ENCODE assay signal across 8 cellular contexts in the genomic region with DNA sequence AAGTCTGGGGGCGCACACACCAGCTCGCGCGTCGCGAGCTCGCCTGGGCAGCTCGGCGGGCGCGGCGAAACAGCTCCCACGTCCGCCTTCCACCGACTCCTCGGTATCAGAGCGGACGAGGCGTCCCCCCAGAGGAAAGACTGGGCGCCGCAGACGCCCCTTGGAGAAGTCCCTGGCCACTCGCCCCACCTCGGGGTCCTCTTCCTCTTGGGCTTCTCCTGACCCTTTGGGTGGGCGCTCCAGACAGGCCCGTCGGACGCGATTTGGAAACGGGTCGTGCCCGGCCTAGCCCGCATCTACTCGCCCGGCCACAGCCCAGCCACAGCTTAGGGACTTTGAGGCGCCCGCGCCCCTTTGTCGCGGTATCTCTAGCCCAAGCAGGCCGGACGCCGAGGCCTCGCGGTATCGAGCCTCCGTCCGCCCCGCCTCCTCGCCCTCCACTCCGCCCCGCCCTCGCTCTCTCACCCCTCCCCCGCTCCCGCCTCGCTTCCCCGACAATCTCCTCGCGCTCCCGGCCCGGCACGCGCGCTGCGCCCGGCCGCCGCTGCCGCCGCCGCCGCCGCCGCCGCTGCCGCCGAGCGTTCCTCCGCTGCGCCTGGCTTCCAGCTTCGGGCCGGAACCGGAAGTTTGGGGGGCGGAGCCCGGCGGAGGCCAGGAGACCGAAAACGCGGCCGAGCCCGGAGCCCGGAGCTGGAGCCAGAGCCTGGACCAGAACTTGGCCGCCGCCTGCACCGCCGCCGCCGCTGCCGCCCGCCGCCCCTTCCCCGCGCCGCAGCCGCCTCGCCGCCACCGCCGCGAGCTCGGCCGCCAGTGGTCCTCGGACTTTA. TPM values are rescaled to one million over a fixed set of nuclear protein-coding genes. Genes with fewer than 3 reads are reported as not detected.
DNase-seq lines count a peak whose midpoint lies in the region; ATAC-seq and TF ChIP-seq lines count a peak whose summit lies in the region.

No MANE protein-coding gene starts in this region.

- peaks cover 42% of the 10 kb centered on the region for H3K4me1 ChIP-seq in suprapubic skin

- no peak for TF ChIP-seq EP300 in suprapubic skin (IDR thresholded peaks at IDR 0.05)

- H3K9me3 ChIP-seq in suprapubic skin: no peaks in the 10 kb centered on the region

- peak in 1 of 2 donors; percentile 59 for TF ChIP-seq POLR2A in suprapubic skin (IDR thresholded peaks at IDR 0.05)

- DNase-seq in GM06990 (ENCODE audit: extremely low read depth, insufficient read length) (peak; percentile 88), HFF-Myc (ENCODE audit: extremely low read depth, low read depth) (peak; percentile 47), MV-4-11 (lab: John Stamatoyannopoulos, UW) (peak; percentile 63), SKM-1 (lab: John Stamatoyannopoulos, UW; ENCODE audit: unreplicated experiment) (peak; percentile 68), glutamatergic neuron (peak; percentile 98), omental fat pad (ENCODE audit: low spot score) (peak; percentile 69), suprapubic skin (ENCODE audit: low spot score in 2 of 2) (peak; percentile 95 to 96)

- H3K36me3 ChIP-seq in GM06990 (ENCODE audit: control insufficient read depth, insufficient read depth, low read length) (no peaks in the 10 kb centered on the region), suprapubic skin (no peaks in the 10 kb centered on the region)

- H3K27ac ChIP-seq in suprapubic skin: peak overlapping the region; percentile 99

- H3K9me3 Mint-ChIP-seq in activated naive CD8-positive, alpha-beta T cell (ENCODE audit: low read depth): no peaks in the 10 kb centered on the region
- peaks cover 13% of the 10 kb centered on the region for H3K9me3 Mint-ChIP-seq in glutamatergic neuron (ENCODE audit: unreplicated experiment)

- under 1% methylated on average over 49 of the region's 113 CpGs for WGBS in suprapubic skin

- peaks cover 8% of the 10 kb centered on the region for H3K36me3 Mint-ChIP-seq in activated naive CD8-positive, alpha-beta T cell
- no peaks in the 10 kb centered on the region for H3K36me3 Mint-ChIP-seq in glutamatergic neuron (ENCODE audit: unreplicated experiment)

- H3K4me3 ChIP-seq in GM06990 (replicated peaks; ENCODE audit: low read depth, low read length) (peak overlapping the region; percentile 68), HFF-Myc (replicated peaks; ENCODE audit: low read depth, low read length) (peak overlapping the region; percentile 70), suprapubic skin (peak overlapping the region; percentile 89)

- H3K4me3 Mint-ChIP-seq in activated naive CD8-positive, alpha-beta T cell: peak overlapping the region; percentile 88
- H3K4me3 Mint-ChIP-seq in glutamatergic neuron (ENCODE audit: unreplicated experiment): peak overlapping the region; percentile 83

- H3K27me3 ChIP-seq in GM06990 (replicated peaks; ENCODE audit: control insufficient read depth, insufficient read depth, low read length) (no peaks in the 10 kb centered on the region; the same call in 1 of the 2 replicates), suprapubic skin (no peaks in the 10 kb centered on the region)

- H3K4me1 Mint-ChIP-seq in activated naive CD8-positive, alpha-beta T cell (ENCODE audit: low read depth): peaks cover 34% of the 10 kb centered on the region
- peaks cover 22% of the 10 kb centered on the region for H3K4me1 Mint-ChIP-seq in glutamatergic neuron (ENCODE audit: low read depth, unreplicated experiment)

- peak overlapping the region; percentile 59 for H3K27ac Mint-ChIP-seq in activated naive CD8-positive, alpha-beta T cell
- H3K27ac Mint-ChIP-seq in glutamatergic neuron (ENCODE audit: unreplicated experiment): peak overlapping the region; percentile 82

- ATAC-seq in omental fat pad (ENCODE audit: low FRiP score): peak; percentile 96

- H3K27me3 Mint-ChIP-seq in activated naive CD8-positive, alpha-beta T cell: peaks cover 15% of the 10 kb centered on the region
- H3K27me3 Mint-ChIP-seq in glutamatergic neuron (ENCODE audit: unreplicated experiment): peaks cover 16% of the 10 kb centered on the region

- TF ChIP-seq CTCF in GM06990 (IDR thresholded peaks at IDR 0.05; ENCODE audit: insufficient read depth, low read length, poor library complexity, severe bottlenecking) (no peak), HFF-Myc (IDR thresholded peaks at IDR 0.05; ENCODE audit: low read depth, low read length, missing control alignments) (no peak), glutamatergic neuron (IDR thresholded peaks at IDR 0.05; ENCODE audit: partially characterized antibody, unreplicated experiment) (no peak), omental fat pad (IDR thresholded peaks at IDR 0.05) (no peak), suprapubic skin (IDR thresholded peaks at IDR 0.05) (peak in 1 of 2 donors; percentile 13)

RNA-seq across cellular contexts. Expression of gene ACVR2A, which starts 0.8 kb away (rescaled TPM):
- 110 TPM for total RNA-seq in glutamatergic neuron (ENCODE audit: unreplicated experiment)
- total RNA-seq in omental fat pad: 10 to 100 TPM; 15.9 to 31.5 (median 19.2) TPM
- total RNA-seq in suprapubic skin: 100 to 1,000 TPM in 1 of 4 donors, 10 to 100 TPM in 3; 38.7 to 123 (median 45.0) TPM

Comparison
In these comparisons a context has a peak if more than half of its experiments do, and no peak if none do; other contexts are left out.
1. Peak in every context shown above with its lines: DNase-seq, ATAC-seq, H3K4me3 ChIP-seq and H3K27ac ChIP-seq.
2. DNase-seq: peak in every context shown above with its lines; median percentile 98 in glutamatergic neuron; 96 in suprapubic skin; 88 in GM06990; 69 in omental fat pad; 68 in SKM-1; 63 in MV-4-11; 47 in HFF-Myc.